ENCODE assay signal across 1 cellular context in genomic region chr6:7341989-7342742, GRCh38.
A peak's percentile ranks its signal among the peaks of the same experiment; 100 is the strongest.
TF ChIP-seq lines count a peak whose summit lies in the region.

No MANE protein-coding gene starts in this region.

TF ChIP-seq in HepG2, 621 proteins besides CTCF, POLR2A, EP300 and RAD21 (continued from another document and continues in another):
- TF ChIP-seq ZBTB4 (CRISPR knock-in tag; IDR thresholded peaks at IDR 0.05; ENCODE audit: borderline replicate concordance) (no peak), ZNF292 (CRISPR knock-in tag; IDR thresholded peaks at IDR 0.05; ENCODE audit: borderline replicate concordance, low read depth) (peak; percentile 90; the same call in 1 of the 2 replicates), ZNF562 (CRISPR knock-in tag; IDR thresholded peaks at IDR 0.05; ENCODE audit: borderline replicate concordance) (no peak), BRF2 (CRISPR knock-in tag; IDR thresholded peaks at IDR 0.05) (no peak), ZNF687 (CRISPR knock-in tag; IDR thresholded peaks at IDR 0.05) (peak; percentile 42; the same call in 1 of the 2 replicates), PLSCR1 (CRISPR knock-in tag; IDR thresholded peaks at IDR 0.05; ENCODE audit: borderline replicate concordance) (no peak), USF2 (IDR thresholded peaks at IDR 0.05; ENCODE audit: low read depth, low read length) (no peak), USF2 (CRISPR knock-in tag; IDR thresholded peaks at IDR 0.05; ENCODE audit: borderline replicate concordance) (no peak), TBX3 (IDR thresholded peaks at IDR 0.05; ENCODE audit: borderline replicate concordance) (0 out of 2 replicates have a peak, but pooled peaks have one; percentile 40), KMT2B (CRISPR knock-in tag; IDR thresholded peaks at IDR 0.05) (no peak), RORA (CRISPR knock-in tag; IDR thresholded peaks at IDR 0.05) (no peak), CEBPG (CRISPR knock-in tag; IDR thresholded peaks at IDR 0.05) (0 out of 2 replicates have a peak, but pooled peaks have one; percentile 27), ADNP (CRISPR knock-in tag; IDR thresholded peaks at IDR 0.05) (no peak), MED1 (CRISPR knock-in tag; IDR thresholded peaks at IDR 0.05) (peak; percentile 53), SIN3B (IDR thresholded peaks at IDR 0.05; ENCODE audit: low read length) (no peak), NR3C1 (CRISPR knock-in tag; IDR thresholded peaks at IDR 0.05) (no peak), SAP130 (CRISPR knock-in tag; IDR thresholded peaks at IDR 0.05; ENCODE audit: low read depth) (peak; percentile 90), ZNF570 (CRISPR knock-in tag; IDR thresholded peaks at IDR 0.05; ENCODE audit: borderline replicate concordance) (no peak), HDAC1 (CRISPR knock-in tag; IDR thresholded peaks at IDR 0.05) (0 out of 2 replicates have a peak, but pooled peaks have one; percentile 46), CSRNP1 (CRISPR knock-in tag; IDR thresholded peaks at IDR 0.05) (no peak), ZNF34 (CRISPR knock-in tag; IDR thresholded peaks at IDR 0.05; ENCODE audit: borderline replicate concordance) (no peak), BRCA1 (CRISPR knock-in tag; IDR thresholded peaks at IDR 0.05) (no peak), ZNF691 (CRISPR knock-in tag; IDR thresholded peaks at IDR 0.05; ENCODE audit: borderline replicate concordance, low read depth) (0 out of 2 replicates have a peak, but pooled peaks have one; percentile 30), IRF9 (CRISPR knock-in tag; IDR thresholded peaks at IDR 0.05; ENCODE audit: borderline replicate concordance) (peak; percentile 53; the same call in 1 of the 2 replicates), ZNF264 (CRISPR knock-in tag; IDR thresholded peaks at IDR 0.05) (no peak), ATF2 (CRISPR knock-in tag; IDR thresholded peaks at IDR 0.05) (peak; percentile 66; the same call in 1 of the 2 replicates), ZC3H4 (CRISPR knock-in tag; IDR thresholded peaks at IDR 0.05; ENCODE audit: borderline replicate concordance) (no peak), LCORL (IDR thresholded peaks at IDR 0.05) (no peak), LCORL (CRISPR knock-in tag; IDR thresholded peaks at IDR 0.05) (0 out of 2 replicates have a peak, but pooled peaks have one; percentile 45), MTA1 (CRISPR knock-in tag; IDR thresholded peaks at IDR 0.05; ENCODE audit: borderline replicate concordance) (0 out of 2 replicates have a peak, but pooled peaks have one; percentile 17), BRD4 (CRISPR knock-in tag; IDR thresholded peaks at IDR 0.05) (no peak), NFE2L2 (IDR thresholded peaks at IDR 0.05; ENCODE audit: low read length) (no peak), LBX2 (CRISPR knock-in tag; IDR thresholded peaks at IDR 0.05; ENCODE audit: borderline replicate concordance) (no peak), FUBP1 (CRISPR knock-in tag; IDR thresholded peaks at IDR 0.05; ENCODE audit: borderline replicate concordance) (no peak), NRL (CRISPR knock-in tag; IDR thresholded peaks at IDR 0.05; ENCODE audit: borderline replicate concordance) (no peak), MAFG (CRISPR knock-in tag; IDR thresholded peaks at IDR 0.05) (no peak), PPARG (CRISPR knock-in tag; conservative IDR thresholded peaks at IDR 0.05) (peak; percentile 89), RELA (CRISPR knock-in tag; IDR thresholded peaks at IDR 0.05) (no peak), DR1 (CRISPR knock-in tag; IDR thresholded peaks at IDR 0.05) (no peak), SIX1 (CRISPR knock-in tag; IDR thresholded peaks at IDR 0.05; ENCODE audit: borderline replicate concordance) (no peak; the same call in 1 of the 2 replicates)
